8 cellular contexts compared by ENCODE assay signal in the genomic region with DNA sequence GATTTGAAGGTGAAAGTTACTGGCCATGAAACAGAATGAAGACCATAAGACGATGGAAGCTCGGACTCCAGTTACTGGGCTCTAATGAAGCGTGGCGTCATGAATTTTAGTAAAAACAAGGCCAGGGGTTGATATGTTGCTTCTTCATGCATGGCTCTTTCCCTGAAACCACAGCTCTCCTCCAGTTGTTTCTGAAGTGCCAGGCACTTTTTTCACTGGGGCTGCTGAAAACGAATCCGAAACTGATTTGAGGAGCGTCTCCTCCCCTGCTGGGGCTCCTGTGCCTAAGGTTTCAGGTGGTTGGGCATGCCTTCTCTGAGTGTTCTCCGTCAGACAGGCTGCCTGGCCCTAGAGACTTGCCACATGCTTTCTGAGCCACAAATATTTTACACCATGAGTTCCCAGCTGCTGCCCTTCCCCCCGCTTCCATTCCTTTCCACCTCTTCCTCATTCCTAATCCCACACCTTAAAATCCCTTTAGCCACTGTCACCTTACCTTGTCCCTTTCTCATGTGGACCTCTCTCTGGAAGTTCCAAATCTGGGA. TPM values are rescaled to one million over a fixed set of nuclear protein-coding genes. Genes with fewer than 3 reads are reported as not detected.
DNase-seq lines count a peak whose midpoint lies in the region; ATAC-seq, FAIRE-seq and TF ChIP-seq lines count a peak whose summit lies in the region.

No MANE protein-coding gene starts in this region.

- peaks cover 44 to 58% (median 50%) of the 10 kb centered on the region in 3 donors for H3K4me1 Mint-ChIP-seq in T-cell

- no peaks in the 10 kb centered on the region for H3K27me3 Mint-ChIP-seq in T-cell

- H3K4me3 ChIP-seq in brain microvascular endothelial cell (ENCODE audit: low read depth, low read length) (no peak overlapping the region), HepG2 (replicated peaks in 1 of 3; ENCODE audit: insufficient read depth in 1 of 3, low read depth in 2 of 3, low read length in 3 of 3) (0 out of 6 replicates have a peak overlapping the region, but pooled peaks of 1 of the 3 experiments have one; percentile 6)

- ATAC-seq in GM18861 (IDR thresholded peaks at IDR 0.05; ENCODE audit: unreplicated experiment) (peak; percentile 41), HG02981 (IDR thresholded peaks at IDR 0.05; ENCODE audit: unreplicated experiment) (peak; percentile 60), T-cell (replicated peaks in 1 of 4) (peak; percentile 74 to 92 (median 79)), HepG2 (peak; percentile 52)

- POLR2A ChIA-PET in T-cell (lab: Charles Lee) = interaction anchor here in 1 of 2 donors (0.6 kb wide), 1 partner anchor 11 kb away, joined by 5 read pairs; no protein-coding TSS in a partner anchor
- POLR2A ChIA-PET in HepG2 (lab: Yijun Ruan, JAX) = interaction anchor here (1.8 kb wide), 1 partner anchor 15 kb away, joined by 5 read pairs; no protein-coding TSS in a partner anchor

- peak overlapping the region; percentile 71 to 84 (median 77) for H3K4me3 Mint-ChIP-seq in T-cell

- H3K79me2 ChIP-seq in HepG2 (ENCODE audit: insufficient read depth, low read length) = no peaks in the 10 kb centered on the region

- H3K4me2 ChIP-seq in HepG2 (ENCODE audit: low read depth, low read length) = peak overlapping the region; percentile 50

- peak overlapping the region; percentile 91 to 94 for H3K27ac Mint-ChIP-seq in T-cell

- TF ChIP-seq CTCF in brain microvascular endothelial cell (IDR thresholded peaks at IDR 0.05; ENCODE audit: low read depth, low read length, missing control alignments) (no peak), HepG2 (CRISPR knock-in tag; IDR thresholded peaks at IDR 0.05) (no peak)

- CTCF ChIA-PET in T-cell (lab: Charles Lee) (interaction anchor here in 1 of 2 donors (0.7 to 1.8 kb wide), 4 partner anchors 10 to 24 kb away, joined by 3 to 6 read pairs (median 4); no protein-coding TSS in a partner anchor), HepG2 (lab: Yijun Ruan, JAX; ENCODE audit: low intra/inter-chr PET ratio, low total read pairs) (no interaction called here)

- intact Hi-C loops in HepG2 (cut with micrococcal nuclease; ENCODE audit: unreplicated experiment) = no loop called here
- intact Hi-C loops in posterior vena cava (cut with DNase I) = no loop called here

- no peak overlapping the region; the same call in 1 of the 2 replicates for H3K9ac ChIP-seq in HepG2 (ENCODE audit: insufficient read depth, low read depth, low read length)

- no peaks in the 10 kb centered on the region for H4K20me1 ChIP-seq in HepG2 (ENCODE audit: insufficient read depth, low read length)

- TF ChIP-seq RAD21 in HepG2 (CRISPR knock-in tag; IDR thresholded peaks at IDR 0.05) = no peak

- no peaks in the 10 kb centered on the region for H3K36me3 Mint-ChIP-seq in T-cell

- H3K27ac ChIP-seq in brain microvascular endothelial cell (no peak overlapping the region), HepG2 (ENCODE audit: extremely low read length, insufficient read depth, low read length) (no peak overlapping the region)

- in situ Hi-C loops in brain microvascular endothelial cell (cut with HindIII; ENCODE audit: low pct_ligation_motif_present, low sequenced_read_pairs) = no loop called here
- in situ Hi-C loops in HepG2 (cut with HindIII; ENCODE audit: extremely low pct_ligation_motif_present, low pct_unique_long_range_greater_than_20kb) = no loop called here

- H3K27me3 ChIP-seq in brain microvascular endothelial cell (replicated peaks) (no peaks in the 10 kb centered on the region), HepG2 (ENCODE audit: control insufficient read depth in 1 of 2, insufficient read depth in 2 of 2, low read length in 2 of 2) (peaks cover 3 to 32% of the 10 kb centered on the region in 2 experiments; a peak in 4 of 5 replicates)

- TF ChIP-seq POLR2A in HepG2 (IDR thresholded peaks at IDR 0.05; ENCODE audit: insufficient read depth in 1 of 2, low read depth in 2 of 2, low read length in 2 of 2) = no peak

- no peak for TF ChIP-seq EP300 in HepG2 (IDR thresholded peaks at IDR 0.05; ENCODE audit: low read depth in 2 of 2, low read length in 2 of 2)
- no peak for TF ChIP-seq EP300 in HepG2 (CRISPR knock-in tag; IDR thresholded peaks at IDR 0.05; ENCODE audit: borderline replicate concordance)

- BruUV-seq in HepG2 (replicated peaks; lab: Mats Ljungman, UMichigan) = no TSS peak

- H3K4me1 ChIP-seq in HepG2 (ENCODE audit: insufficient read depth, low read length) = peaks cover 14% of the 10 kb centered on the region; the same call in 1 of the 2 replicates

- DNase-seq in T-cell = peak; percentile 11 to 74 (median 61)
- DNase-seq in brain microvascular endothelial cell = peak; percentile 65
- no peak for DNase-seq in HepG2 (ENCODE audit: low spot score)
- peak; percentile 15 for DNase-seq in stimulated activated CD8-positive, alpha-beta memory T cell treated with anti-CD3 and anti-CD28 coated beads, Interleukin-15, amount 100 ng/mL, for 1 hour (ENCODE audit: low read depth)
- DNase-seq in NCI-H1930 (lab: John Stamatoyannopoulos, UW) = no peak
- DNase-seq in posterior vena cava (ENCODE audit: low spot score) = no peak

- H3K9me3 Mint-ChIP-seq in T-cell = no peaks in the 10 kb centered on the region

- 44% methylated on average over 7 of the region's 9 CpGs for WGBS in HepG2 (ENCODE audit: low lambda C conversion rate)

- H3K36me3 ChIP-seq in brain microvascular endothelial cell (replicated peaks) (no peaks in the 10 kb centered on the region), HepG2 (replicated peaks in 1 of 2; ENCODE audit: control insufficient read depth in 1 of 2, insufficient read depth in 2 of 2, low read length in 2 of 2) (no peaks in the 10 kb centered on the region)

- no peak for FAIRE-seq in HepG2 (lab: Jason Lieb, UNC)

- no peaks in the 10 kb centered on the region for H3K9me3 ChIP-seq in HepG2 (ENCODE audit: low read length)

- H2AFZ ChIP-seq in HepG2 (ENCODE audit: low read length) = peak overlapping the region; percentile 54

RNA-seq across cellular contexts. Expression of a gene that starts 3.7 kb away (rescaled TPM):
- total RNA-seq in T-cell = not detected
- not detected in 2 replicates for total RNA-seq in HepG2 (2016; rRNA removed; fragmentation: Illumina TruSeq; extraction: Trizol)
- total RNA-seq in HepG2 (2016; cell fraction: cytosol; rRNA removed; fragmentation: Illumina TruSeq; extraction: Trizol; ENCODE audit: low read depth) = not detected in 2 replicates
- not detected in 2 replicates for total RNA-seq in HepG2 (2016; cell fraction: insoluble cytoplasmic fraction; rRNA removed; fragmentation: Illumina TruSeq; extraction: Trizol)
- not detected in 2 replicates for total RNA-seq in HepG2 (2016; cell fraction: membrane; rRNA removed; fragmentation: Illumina TruSeq; extraction: Trizol)
- not detected in 2 replicates for total RNA-seq in HepG2 (2016; cell fraction: nucleus; rRNA removed; fragmentation: Illumina TruSeq; extraction: Trizol)
- 0.13 TPM in 1 of 2 replicates, not detected in the other for polyA plus RNA-seq in HepG2 (2011; rRNA removed)
- 0.11 and 0.17 TPM in 2 replicates for polyA plus RNA-seq in HepG2 (2011; cell fraction: cytosol; rRNA removed)
- polyA plus RNA-seq in HepG2 (2011; cell fraction: nucleus; rRNA removed) = not detected in 2 replicates
- polyA plus RNA-seq in HepG2 (2012) = not detected in 2 replicates
- polyA plus RNA-seq in HepG2 (2016; cell fraction: cytosol; fragmentation: Illumina TruSeq; extraction: Trizol; ENCODE audit: low read depth) = not detected in 2 replicates
- polyA plus RNA-seq in HepG2 (2016; cell fraction: insoluble cytoplasmic fraction; fragmentation: Illumina TruSeq; extraction: Trizol; ENCODE audit: low read depth) = 0.27 TPM in 1 of 2 replicates, not detected in the other
- polyA plus RNA-seq in HepG2 (2016; cell fraction: membrane; fragmentation: Illumina TruSeq; extraction: Trizol; ENCODE audit: low read depth) = not detected in 2 replicates
- polyA plus RNA-seq in HepG2 (2016; cell fraction: nucleus; fragmentation: Illumina TruSeq; extraction: Trizol; ENCODE audit: insufficient read depth, low read depth) = not detected in 2 replicates
- polyA minus RNA-seq in HepG2 (2011; rRNA and poly(A)+ RNA removed; ENCODE audit: low replicate concordance) = 0.42 and 1.4 TPM in 2 replicates
- polyA minus RNA-seq in HepG2 (2011; cell fraction: cytosol; rRNA and poly(A)+ RNA removed) = not detected in 2 replicates
- not detected in 2 replicates for polyA minus RNA-seq in HepG2 (2011; cell fraction: nucleus; rRNA and poly(A)+ RNA removed)
- 1 to 10 TPM; 2.0 to 2.8 TPM for total RNA-seq in posterior vena cava

RNA-seq across cellular contexts. Expression of a gene that starts 16.4 kb away (rescaled TPM):
- 10 to 100 TPM; 54.6 to 66.0 (median 58.6) TPM for total RNA-seq in T-cell
- 102 and 162 TPM in 2 replicates for total RNA-seq in HepG2 (2016; rRNA removed; fragmentation: Illumina TruSeq; extraction: Trizol)
- 15.6 and 16.5 TPM in 2 replicates for total RNA-seq in HepG2 (2016; cell fraction: cytosol; rRNA removed; fragmentation: Illumina TruSeq; extraction: Trizol; ENCODE audit: low read depth)
- 94.8 and 180 TPM in 2 replicates for total RNA-seq in HepG2 (2016; cell fraction: insoluble cytoplasmic fraction; rRNA removed; fragmentation: Illumina TruSeq; extraction: Trizol)
- total RNA-seq in HepG2 (2016; cell fraction: membrane; rRNA removed; fragmentation: Illumina TruSeq; extraction: Trizol) = 45.9 and 57.6 TPM in 2 replicates
- total RNA-seq in HepG2 (2016; cell fraction: nucleus; rRNA removed; fragmentation: Illumina TruSeq; extraction: Trizol) = 66.9 and 67.5 TPM in 2 replicates
- polyA plus RNA-seq in HepG2 (2011; rRNA removed) = 55.9 and 80.7 TPM in 2 replicates
- polyA plus RNA-seq in HepG2 (2011; cell fraction: cytosol; rRNA removed) = 39.5 and 46.1 TPM in 2 replicates
- 54.9 and 64.9 TPM in 2 replicates for polyA plus RNA-seq in HepG2 (2011; cell fraction: nucleus; rRNA removed)
- 45.5 and 46.6 TPM in 2 replicates for polyA plus RNA-seq in HepG2 (2012)
- polyA plus RNA-seq in HepG2 (2016; cell fraction: cytosol; fragmentation: Illumina TruSeq; extraction: Trizol; ENCODE audit: low read depth) = 4.4 and 5.4 TPM in 2 replicates
- 124 and 138 TPM in 2 replicates for polyA plus RNA-seq in HepG2 (2016; cell fraction: insoluble cytoplasmic fraction; fragmentation: Illumina TruSeq; extraction: Trizol; ENCODE audit: low read depth)
- 16.5 and 20.8 TPM in 2 replicates for polyA plus RNA-seq in HepG2 (2016; cell fraction: membrane; fragmentation: Illumina TruSeq; extraction: Trizol; ENCODE audit: low read depth)
- polyA plus RNA-seq in HepG2 (2016; cell fraction: nucleus; fragmentation: Illumina TruSeq; extraction: Trizol; ENCODE audit: insufficient read depth, low read depth) = 88.5 and 91.4 TPM in 2 replicates
- 105 and 134 TPM in 2 replicates for polyA minus RNA-seq in HepG2 (2011; rRNA and poly(A)+ RNA removed; ENCODE audit: low replicate concordance)
- 70.2 and 86.9 TPM in 2 replicates for polyA minus RNA-seq in HepG2 (2011; cell fraction: cytosol; rRNA and poly(A)+ RNA removed)
- polyA minus RNA-seq in HepG2 (2011; cell fraction: nucleus; rRNA and poly(A)+ RNA removed) = 68.6 and 73.8 TPM in 2 replicates
- 100 to 1,000 TPM in 1 of 2 donors, 10 to 100 TPM in 1; 82.7 to 103 TPM for total RNA-seq in posterior vena cava

RNA-seq across cellular contexts. Expression of a gene that starts 48.1 kb away (rescaled TPM):
- 1 to 10 TPM in 1 of 5 donors, under 1 TPM in 4; 0.22 to 3.8 (median 0.26) TPM for total RNA-seq in T-cell
- total RNA-seq in HepG2 (2016; rRNA removed; fragmentation: Illumina TruSeq; extraction: Trizol) = 0.15 and 0.31 TPM in 2 replicates
- total RNA-seq in HepG2 (2016; cell fraction: cytosol; rRNA removed; fragmentation: Illumina TruSeq; extraction: Trizol; ENCODE audit: low read depth) = not detected in 2 replicates
- 0.31 and 0.37 TPM in 2 replicates for total RNA-seq in HepG2 (2016; cell fraction: insoluble cytoplasmic fraction; rRNA removed; fragmentation: Illumina TruSeq; extraction: Trizol)
- not detected in 2 replicates for total RNA-seq in HepG2 (2016; cell fraction: membrane; rRNA removed; fragmentation: Illumina TruSeq; extraction: Trizol)
- 0.41 and 0.50 TPM in 2 replicates for total RNA-seq in HepG2 (2016; cell fraction: nucleus; rRNA removed; fragmentation: Illumina TruSeq; extraction: Trizol)
- polyA plus RNA-seq in HepG2 (2011; rRNA removed) = 0.09 and 0.10 TPM in 2 replicates
- 0.07 and 0.09 TPM in 2 replicates for polyA plus RNA-seq in HepG2 (2011; cell fraction: cytosol; rRNA removed)
- 0.14 TPM in 2 replicates for polyA plus RNA-seq in HepG2 (2011; cell fraction: nucleus; rRNA removed)
- not detected in 2 replicates for polyA plus RNA-seq in HepG2 (2012)
- polyA plus RNA-seq in HepG2 (2016; cell fraction: cytosol; fragmentation: Illumina TruSeq; extraction: Trizol; ENCODE audit: low read depth) = not detected in 2 replicates
- 0.07 TPM in 1 of 2 replicates, not detected in the other for polyA plus RNA-seq in HepG2 (2016; cell fraction: insoluble cytoplasmic fraction; fragmentation: Illumina TruSeq; extraction: Trizol; ENCODE audit: low read depth)
- polyA plus RNA-seq in HepG2 (2016; cell fraction: membrane; fragmentation: Illumina TruSeq; extraction: Trizol; ENCODE audit: low read depth) = not detected in 2 replicates
- 0.15 TPM in 1 of 2 replicates, not detected in the other for polyA plus RNA-seq in HepG2 (2016; cell fraction: nucleus; fragmentation: Illumina TruSeq; extraction: Trizol; ENCODE audit: insufficient read depth, low read depth)
- 0.82 TPM in 1 of 2 replicates, not detected in the other for polyA minus RNA-seq in HepG2 (2011; rRNA and poly(A)+ RNA removed; ENCODE audit: low replicate concordance)
- not detected in 2 replicates for polyA minus RNA-seq in HepG2 (2011; cell fraction: cytosol; rRNA and poly(A)+ RNA removed)
- polyA minus RNA-seq in HepG2 (2011; cell fraction: nucleus; rRNA and poly(A)+ RNA removed) = 0.12 TPM in 1 of 2 replicates, not detected in the other
- total RNA-seq in posterior vena cava = 10 to 100 TPM; 32.1 to 53.5 TPM

Comparison
In these comparisons a context has a peak if more than half of its experiments do, and no peak if none do; other contexts are left out.
1. DNase-seq: peak in T-cell (34 of 34), brain microvascular endothelial cell (single experiment) and stimulated activated CD8-positive, alpha-beta memory T cell treated with anti-CD3 and anti-CD28 coated beads, Interleukin-15, amount 100 ng/mL, for 1 hour (single experiment); none in HepG2 (single experiment), NCI-H1930 (0 of 2) and posterior vena cava (single experiment).
2. RNA of a gene that starts 48.1 kb away (total RNA-seq): 32.1 to 53.5 TPM in posterior vena cava; 0.15 to 0.50 TPM in HepG2 and 0.22 to 3.8 TPM in T-cell; every median in the first group is over 4 times any median in the second.
3. Peak in every context shown above with its lines, with median percentiles within 50 percentile points of each other: ATAC-seq.